7 cellular contexts compared by ENCODE assay signal in the genomic region with DNA sequence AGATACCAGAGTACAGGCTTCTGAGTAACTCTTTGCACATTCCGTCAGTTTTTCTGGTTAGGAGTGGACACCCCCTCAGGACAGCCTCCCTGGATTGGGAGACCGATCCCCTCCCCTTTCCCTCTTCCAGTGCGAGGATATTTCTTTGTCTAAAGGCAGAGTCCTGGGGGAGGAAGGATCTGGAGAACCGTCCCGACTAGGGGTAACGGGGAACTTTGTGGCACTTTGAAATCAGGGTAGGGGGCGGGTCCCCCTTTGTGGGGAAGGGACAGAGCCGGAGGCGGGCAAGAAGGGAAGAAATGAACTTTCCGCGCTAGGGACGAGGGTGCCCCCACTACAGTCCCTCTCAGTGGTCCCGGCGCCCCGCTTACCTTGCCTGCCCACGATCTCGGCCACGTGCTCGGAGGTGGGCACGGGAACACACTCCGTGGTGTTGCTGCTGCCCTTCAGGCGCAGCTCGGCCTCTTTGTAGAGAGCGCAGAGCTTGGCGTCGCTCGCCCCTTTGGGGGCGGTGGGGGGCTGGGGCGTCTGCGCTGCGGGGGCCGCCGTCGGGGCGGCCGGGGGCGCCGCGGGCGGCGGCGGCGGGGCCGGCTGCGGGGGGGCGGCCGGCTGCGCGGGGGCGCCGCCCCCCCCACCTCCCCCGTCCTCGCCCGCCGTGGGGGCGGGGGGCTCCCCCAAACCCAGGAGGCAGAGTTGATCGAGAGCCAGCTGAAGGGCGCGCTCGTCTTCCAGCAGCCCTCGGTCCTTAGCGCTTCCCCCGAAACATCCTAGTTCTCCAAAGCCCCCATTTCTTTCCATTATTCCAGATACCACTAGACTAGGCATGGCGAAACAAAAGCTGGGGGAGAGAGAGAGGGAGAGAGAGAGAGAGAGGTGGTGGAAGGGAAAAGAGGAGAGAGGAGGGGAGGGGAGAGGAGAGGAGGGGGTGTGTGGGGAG. TPM values are rescaled to one million over a fixed set of nuclear protein-coding genes. Genes with fewer than 3 reads are reported as not detected.
A peak's percentile ranks its signal among the peaks of the same experiment; 100 is the strongest.
DNase-seq lines count a peak whose midpoint lies in the region; ATAC-seq and TF ChIP-seq lines count a peak whose summit lies in the region.

No MANE protein-coding gene starts in this region.

- H3K14ac ChIP-seq in H9 (ENCODE audit: insufficient read depth, low read length) = peak overlapping the region; percentile 90

- no peak overlapping the region for H3K56ac ChIP-seq in H9 (ENCODE audit: insufficient read length, low read depth, low read length)

- H3K4me3 ChIP-seq in PC-3 (ENCODE audit: low read length) (peak overlapping the region; percentile 78), fibroblast of lung (replicated peaks in 1 of 4; ENCODE audit: control extremely low read depth in 1 of 4, insufficient read depth in 1 of 4, low read depth in 3 of 4, low read length in 4 of 4) (peak overlapping the region; percentile 56 to 89 (median 74)), skeletal muscle tissue (ENCODE audit: low read length in 3 of 3) (peak overlapping the region; percentile 32 to 60 (median 54))

- peaks cover 18 to 40% (median 32%) of the 10 kb centered on the region in 3 experiments; a peak in 6 of 7 replicates for H3K36me3 Mint-ChIP-seq in H9 (ENCODE audit: insufficient read depth in 1 of 3, low read depth in 3 of 3)

- no peaks in the 10 kb centered on the region for H3F3A ChIP-seq in PC-3 (ENCODE audit: low read length, unreplicated experiment)

- H2BK15ac ChIP-seq in H9 (ENCODE audit: low read depth, low read length) = no peak overlapping the region

- ATAC-seq in PC-3 = peak; percentile 28
- no peak for ATAC-seq in GM18870 (IDR thresholded peaks at IDR 0.05; ENCODE audit: unreplicated experiment)
- ATAC-seq in left lobe of liver = no peak

- H2BK20ac ChIP-seq in H9 (ENCODE audit: low read depth, low read length, poor library complexity, severe bottlenecking) = no peak overlapping the region

- no peaks in the 10 kb centered on the region for H3K27me3 Mint-ChIP-seq in H9 (ENCODE audit: low read depth)

- peak overlapping the region; percentile 79 for H3K9ac ChIP-seq in H9 (ENCODE audit: extremely low read depth, insufficient read length, low read length)
- peak overlapping the region; percentile 78 for H3K9ac ChIP-seq in PC-3 (ENCODE audit: low read length)
- peak overlapping the region; percentile 3 for H3K9ac ChIP-seq in fibroblast of lung (ENCODE audit: insufficient read depth, low read length)
- H3K9ac ChIP-seq in skeletal muscle tissue (ENCODE audit: low read depth in 1 of 3, low read length in 3 of 3) = peak overlapping the region in 2 of 3 donors; percentile 45 to 51

- no peak overlapping the region for H2AK5ac ChIP-seq in H9 (ENCODE audit: insufficient read length, low read length)

- H3K27me3 ChIP-seq in H9 (ENCODE audit: insufficient read depth, low read length) (no peaks in the 10 kb centered on the region), PC-3 (ENCODE audit: low read length) (no peaks in the 10 kb centered on the region), fibroblast of lung (ENCODE audit: control insufficient read depth, insufficient read depth, low read length) (no peaks in the 10 kb centered on the region), skeletal muscle tissue (ENCODE audit: control insufficient read depth in 3 of 3, insufficient read depth in 3 of 3, low read length in 3 of 3) (no peaks in the 10 kb centered on the region)

- no peak overlapping the region for H4K91ac ChIP-seq in H9 (ENCODE audit: insufficient read length, low read depth, low read length)

- H3K79me2 ChIP-seq in H9 (ENCODE audit: insufficient read depth, low read length) = peaks cover 23% of the 10 kb centered on the region; the same call in 1 of the 2 replicates
- H3K79me2 ChIP-seq in PC-3 (ENCODE audit: low read length) = peaks cover 29% of the 10 kb centered on the region
- H3K79me2 ChIP-seq in fibroblast of lung (ENCODE audit: control insufficient read depth, insufficient read depth, low read length) = no peaks in the 10 kb centered on the region

- no peaks in the 10 kb centered on the region for H3K9me2 ChIP-seq in PC-3 (replicated peaks; ENCODE audit: low read length)

- no peaks in the 10 kb centered on the region; a peak in 1 of 5 replicates for H3K9me3 Mint-ChIP-seq in H9

- CTCF ChIA-PET in PC-3 (lab: Charles Lee) = no interaction called here

- H3K4me1 Mint-ChIP-seq in H9 = peaks cover 60 to 68% of the 10 kb centered on the region in 2 experiments

- peak overlapping the region; percentile 85 for H3K18ac ChIP-seq in H9 (ENCODE audit: insufficient read length, low read depth, low read length)

- DNase-seq in H9 (no peak), PC-3 (no peak), fibroblast of lung (ENCODE audit: low read depth in 2 of 2) (peak in 1 of 2 donors; percentile 55), NCI-H2029 treated with DMSO at 0.1 percent for 48 hours (lab: John Stamatoyannopoulos, UW) (no peak), left lobe of liver (ENCODE audit: low spot score) (no peak)

- no peak overlapping the region for H3K27ac ChIP-seq in H9 (ENCODE audit: insufficient read length, low read depth, low read length)
- no peak overlapping the region for H3K27ac ChIP-seq in PC-3 (ENCODE audit: low read length)
- H3K27ac ChIP-seq in fibroblast of lung (ENCODE audit: insufficient read depth, low read length) = no peak overlapping the region
- H3K27ac ChIP-seq in skeletal muscle tissue (ENCODE audit: low read depth, low read length) = no peak overlapping the region

- H3K27ac Mint-ChIP-seq in H9 = peak overlapping the region; percentile 81 to 97 (median 96)

- peaks cover 8% of the 10 kb centered on the region for H3K36me3 ChIP-seq in PC-3 (ENCODE audit: low read depth, low read length)
- H3K36me3 ChIP-seq in fibroblast of lung (ENCODE audit: control insufficient read depth, insufficient read depth, low read length) = peaks cover 2% of the 10 kb centered on the region
- no peaks in the 10 kb centered on the region for H3K36me3 ChIP-seq in skeletal muscle tissue (ENCODE audit: control insufficient read depth in 3 of 3, insufficient read depth in 3 of 3, low read length in 3 of 3)

- TSS peak; percentile 59 for BruUV-seq in PC-3 (replicated peaks; lab: Mats Ljungman, UMichigan)

- no peak overlapping the region for H4K8ac ChIP-seq in H9 (replicated peaks; ENCODE audit: insufficient read length, low read depth, low read length)

- H2BK5ac ChIP-seq in H9 (ENCODE audit: insufficient read length, low read length) = no peak overlapping the region

- H3K23me2 ChIP-seq in H9 (ENCODE audit: insufficient read length, low read depth, low read length, poor library complexity, severe bottlenecking) = peaks cover 18% of the 10 kb centered on the region

- WGBS in H9 (ENCODE audit: extremely low coverage, insufficient read length, low lambda C conversion rate) = no CpG with 5 or more reads among the region's 64 CpGs

- H2AFZ ChIP-seq in H9 (ENCODE audit: low read length) (no peak overlapping the region), PC-3 (ENCODE audit: low read length) (peak overlapping the region; percentile 95), fibroblast of lung (ENCODE audit: low read length) (peak overlapping the region; percentile 39)

- no peak overlapping the region for H3K23ac ChIP-seq in H9 (ENCODE audit: insufficient read length, low read depth, low read length)

- H3K4ac ChIP-seq in H9 (ENCODE audit: low read depth, low read length) = no peak overlapping the region; the same call in 1 of the 2 replicates

- no peak overlapping the region for H2BK120ac ChIP-seq in H9 (ENCODE audit: low read depth, low read length, poor library complexity, severe bottlenecking)

- no peak for TF ChIP-seq CTCF in H9 (conservative IDR thresholded peaks at IDR 0.05)
- no peak for TF ChIP-seq CTCF in PC-3 (conservative IDR thresholded peaks at IDR 0.05; ENCODE audit: low read depth, low read length)
- TF ChIP-seq CTCF in fibroblast of lung (conservative IDR thresholded peaks at IDR 0.05 in 1 of 2, IDR thresholded peaks at IDR 0.05 in 1 of 2; ENCODE audit: low read depth in 1 of 2, low read length in 2 of 2) = no peak

- intact Hi-C loops in PC-3 (cut with micrococcal nuclease) = loop anchor here (1.0 kb wide), 1 partner anchor 27 kb away; a partner anchor contains a TSS

- H3K79me1 ChIP-seq in H9 (ENCODE audit: insufficient read depth, low read depth, low read length, poor library complexity, severe bottlenecking) = no peaks in the 10 kb centered on the region

- H4K20me1 ChIP-seq in H9 (ENCODE audit: control insufficient read depth, insufficient read depth, insufficient read length) (no peaks in the 10 kb centered on the region), PC-3 (ENCODE audit: low read length) (no peaks in the 10 kb centered on the region), fibroblast of lung (ENCODE audit: control insufficient read depth, extremely low read depth, insufficient read depth, low read length) (no peaks in the 10 kb centered on the region)

- peak overlapping the region; percentile 61 for H3K4me2 ChIP-seq in H9 (ENCODE audit: insufficient read depth, insufficient read length, low read length)
- peak overlapping the region; percentile 91 for H3K4me2 ChIP-seq in PC-3 (ENCODE audit: low read length)
- peak overlapping the region; percentile 92 for H3K4me2 ChIP-seq in fibroblast of lung (ENCODE audit: extremely low read depth, insufficient read depth, low read length)

- no peak overlapping the region for H2BK12ac ChIP-seq in H9 (ENCODE audit: insufficient read length, low read depth, low read length)

- no peak overlapping the region for H4K5ac ChIP-seq in H9 (ENCODE audit: insufficient read length, low read depth, low read length)

- H3K4me1 ChIP-seq in H9 (ENCODE audit: insufficient read depth, low read length) (peaks cover 16% of the 10 kb centered on the region), PC-3 (ENCODE audit: insufficient read depth, low read length) (peaks cover 11% of the 10 kb centered on the region), fibroblast of lung (ENCODE audit: control insufficient read depth, extremely low read depth, insufficient read depth, low read length) (peaks cover 3% of the 10 kb centered on the region), skeletal muscle tissue (ENCODE audit: control insufficient read depth in 3 of 3, insufficient read depth in 3 of 3, low read length in 3 of 3) (peaks cover 5 to 12% (median 8%) of the 10 kb centered on the region in 3 donors)

- H3K9me3 ChIP-seq in H9 (ENCODE audit: control insufficient read depth, low read depth, low read length) (no peaks in the 10 kb centered on the region), PC-3 (ENCODE audit: low read length) (no peaks in the 10 kb centered on the region), fibroblast of lung (ENCODE audit: control insufficient read depth, insufficient read depth, low read depth, low read length) (no peaks in the 10 kb centered on the region), skeletal muscle tissue (ENCODE audit: control insufficient read depth in 3 of 3, low read length in 3 of 3) (no peaks in the 10 kb centered on the region)

- POLR2A ChIA-PET in PC-3 (lab: Charles Lee; ENCODE audit: unreplicated experiment) = no interaction called here

- peak overlapping the region; percentile 88 to 97 for H3K4me3 Mint-ChIP-seq in H9

- no peak overlapping the region for H3T11ph ChIP-seq in H9 (ENCODE audit: low read length)

RNA-seq across cellular contexts. Expression of a gene that starts 0.8 kb away (rescaled TPM):
- total RNA-seq in H9 (2021) (64.6 and 68.0 TPM in 2 replicates), PC-3 (2014; rRNA removed) (12.9 and 14.7 TPM in 2 replicates), fibroblast of lung (1.5 and 1.7 TPM in 2 replicates), skeletal muscle tissue (6.8 TPM), left lobe of liver (1.1 TPM)
- polyA plus RNA-seq in fibroblast of lung = 0.96 and 2.1 TPM in 2 replicates
- 0.94 and 2.9 TPM in 2 replicates for polyA plus RNA-seq in fibroblast of lung (2012)
- polyA minus RNA-seq in fibroblast of lung (ENCODE audit: low replicate concordance) = 2.4 and 3.9 TPM in 2 replicates

RNA-seq across cellular contexts. Expression of a gene that starts 20.5 kb away (rescaled TPM):
- total RNA-seq in H9 (2021) = 42.8 and 43.1 TPM in 2 replicates
- 18.1 and 18.5 TPM in 2 replicates for total RNA-seq in PC-3 (2014; rRNA removed)
- not detected in 2 replicates for total RNA-seq in fibroblast of lung
- not detected in 2 replicates for polyA plus RNA-seq in fibroblast of lung
- polyA plus RNA-seq in fibroblast of lung (2012) = not detected in 2 replicates
- 1.2 TPM in 1 of 2 replicates, not detected in the other for polyA minus RNA-seq in fibroblast of lung (ENCODE audit: low replicate concordance)
- total RNA-seq in skeletal muscle tissue = not detected
- 1.7 TPM for total RNA-seq in left lobe of liver

RNA-seq across cellular contexts. Expression of a gene that starts 26.9 kb away (rescaled TPM):
- total RNA-seq in H9 (2021) = 50.6 and 55.0 TPM in 2 replicates
- 130 TPM in 2 replicates for total RNA-seq in PC-3 (2014; rRNA removed)
- total RNA-seq in fibroblast of lung = 75.0 and 84.7 TPM in 2 replicates
- polyA plus RNA-seq in fibroblast of lung = 56.3 and 59.0 TPM in 2 replicates
- 91.5 and 97.8 TPM in 2 replicates for polyA plus RNA-seq in fibroblast of lung (2012)
- 40.3 and 60.4 TPM in 2 replicates for polyA minus RNA-seq in fibroblast of lung (ENCODE audit: low replicate concordance)
- 35.0 TPM for total RNA-seq in skeletal muscle tissue
- 66.6 TPM for total RNA-seq in left lobe of liver

RNA-seq across cellular contexts. Expression of a gene that starts 27.8 kb away (rescaled TPM):
- 45.6 and 49.4 TPM in 2 replicates for total RNA-seq in H9 (2021)
- total RNA-seq in PC-3 (2014; rRNA removed) = 45.4 and 62.9 TPM in 2 replicates
- total RNA-seq in fibroblast of lung = 8.7 and 11.1 TPM in 2 replicates
- 12.5 and 26.0 TPM in 2 replicates for polyA plus RNA-seq in fibroblast of lung
- polyA plus RNA-seq in fibroblast of lung (2012) = 12.7 and 23.8 TPM in 2 replicates
- polyA minus RNA-seq in fibroblast of lung (ENCODE audit: low replicate concordance) = 26.8 and 49.7 TPM in 2 replicates
- 15.7 TPM for total RNA-seq in skeletal muscle tissue
- total RNA-seq in left lobe of liver = 21.2 TPM

RNA-seq across cellular contexts. Expression of a gene that starts 33.1 kb away (rescaled TPM):
- 51.0 and 52.7 TPM in 2 replicates for total RNA-seq in H9 (2021)
- total RNA-seq in PC-3 (2014; rRNA removed) = 864 and 1,095 TPM in 2 replicates
- 780 and 1,150 TPM in 2 replicates for total RNA-seq in fibroblast of lung
- 613 and 813 TPM in 2 replicates for polyA plus RNA-seq in fibroblast of lung
- polyA plus RNA-seq in fibroblast of lung (2012) = 891 and 1,369 TPM in 2 replicates
- 720 and 826 TPM in 2 replicates for polyA minus RNA-seq in fibroblast of lung (ENCODE audit: low replicate concordance)
- 399 TPM for total RNA-seq in skeletal muscle tissue
- 120 TPM for total RNA-seq in left lobe of liver

Comparison
In these comparisons a context has a peak if more than half of its experiments do, and no peak if none do; other contexts are left out.
1. H3K9ac ChIP-seq: peak in every context shown above with its lines; median percentile 79 in H9; 78 in PC-3; 48 in skeletal muscle tissue; 3 in fibroblast of lung.